1 cellular context compared by ENCODE assay signal in the genomic region with DNA sequence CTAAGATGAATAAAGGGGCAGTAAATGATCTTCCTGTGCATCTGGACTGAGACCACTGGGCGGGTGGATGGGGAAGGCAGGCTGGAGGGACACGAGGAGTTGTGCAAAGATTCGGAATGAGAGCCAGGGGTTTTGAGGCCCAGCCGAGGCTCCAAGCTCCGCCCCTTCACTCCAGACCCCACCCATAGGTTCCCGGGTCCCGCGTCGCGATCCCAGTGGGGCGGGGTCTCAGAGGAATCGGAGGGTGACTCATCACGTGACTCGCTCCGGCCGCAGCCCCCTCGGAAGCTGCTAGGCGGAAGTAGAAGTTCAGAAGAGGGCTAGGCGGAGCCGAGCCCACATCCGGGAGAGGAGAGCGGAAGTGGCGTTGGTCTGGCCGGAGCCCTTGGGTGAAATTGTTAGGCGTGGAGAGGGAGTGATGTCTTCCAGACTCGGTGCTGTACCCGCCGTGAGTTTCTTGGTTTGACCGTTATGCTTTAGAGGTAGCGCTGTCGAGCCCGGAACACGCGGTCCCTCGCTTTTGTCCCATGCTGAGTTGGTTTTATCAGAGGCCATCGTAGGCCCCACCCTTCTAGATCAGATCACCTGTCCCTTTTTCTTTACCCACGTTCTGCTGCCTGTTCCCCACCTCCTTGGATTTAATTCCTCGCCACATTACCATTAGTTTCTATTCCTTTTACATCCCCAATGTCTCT.
A peak's percentile ranks its signal among the peaks of the same experiment; 100 is the strongest.
TF ChIP-seq lines count a peak whose summit lies in the region.

A gene with protein sequence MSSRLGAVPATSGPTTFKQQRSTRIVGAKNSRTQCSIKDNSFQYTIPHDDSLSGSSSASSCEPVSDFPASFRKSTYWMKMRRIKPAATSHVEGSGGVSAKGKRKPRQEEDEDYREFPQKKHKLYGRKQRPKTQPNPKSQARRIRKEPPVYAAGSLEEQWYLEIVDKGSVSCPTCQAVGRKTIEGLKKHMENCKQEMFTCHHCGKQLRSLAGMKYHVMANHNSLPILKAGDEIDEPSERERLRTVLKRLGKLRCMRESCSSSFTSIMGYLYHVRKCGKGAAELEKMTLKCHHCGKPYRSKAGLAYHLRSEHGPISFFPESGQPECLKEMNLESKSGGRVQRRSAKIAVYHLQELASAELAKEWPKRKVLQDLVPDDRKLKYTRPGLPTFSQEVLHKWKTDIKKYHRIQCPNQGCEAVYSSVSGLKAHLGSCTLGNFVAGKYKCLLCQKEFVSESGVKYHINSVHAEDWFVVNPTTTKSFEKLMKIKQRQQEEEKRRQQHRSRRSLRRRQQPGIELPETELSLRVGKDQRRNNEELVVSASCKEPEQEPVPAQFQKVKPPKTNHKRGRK (plus strand): TSS at position 348 of the 695 bp plus-strand sequence. CDS start 71 bp downstream, at position 419.

TF ChIP-seq in Ishikawa, 13 proteins besides CTCF, POLR2A, EP300 and RAD21 (continued from another document):
- peak; percentile 97 for TF ChIP-seq USF1 (IDR thresholded peaks at IDR 0.05)
- TF ChIP-seq TAF1 (IDR thresholded peaks at IDR 0.05; ENCODE audit: low read depth), result peak; percentile 88
- TF ChIP-seq CREB1 (IDR thresholded peaks at IDR 0.05; ENCODE audit: low read depth), result 0 out of 2 replicates have a peak, but pooled peaks have one; percentile 18
- TF ChIP-seq NFIC (IDR thresholded peaks at IDR 0.05), result no peak
- TF ChIP-seq ZBTB7A (IDR thresholded peaks at IDR 0.05; ENCODE audit: low read depth), result no peak; the same call in 1 of the 2 replicates
- no peak for TF ChIP-seq EGR1 (IDR thresholded peaks at IDR 0.05)
- TF ChIP-seq, protein P1, sequence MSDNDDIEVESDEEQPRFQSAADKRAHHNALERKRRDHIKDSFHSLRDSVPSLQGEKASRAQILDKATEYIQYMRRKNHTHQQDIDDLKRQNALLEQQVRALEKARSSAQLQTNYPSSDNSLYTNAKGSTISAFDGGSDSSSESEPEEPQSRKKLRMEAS (IDR thresholded peaks at IDR 0.05), result peak; percentile 48; the same call in 1 of the 2 replicates
- 0 out of 2 replicates have a peak, but pooled peaks have one; percentile 52 for TF ChIP-seq YY1 (IDR thresholded peaks at IDR 0.05; ENCODE audit: low read depth)
